ENCODE assay signal across 18 cellular contexts in genomic region chr1:91760487-91760886, GRCh38.
DNase-seq lines count a peak whose midpoint lies in the region; ATAC-seq and TF ChIP-seq lines count a peak whose summit lies in the region.
"Had no signal": no experiment of that assay in that cellular context is flagged by ENCODE, and none has a peak within 500 bp of the region (broad histone marks: within the 10 kb centered on the region; RNA-seq: fewer than 3 reads in every experiment).

No MANE protein-coding gene starts in this region.

- no peak overlapping the region for H2AFZ ChIP-seq in mammary epithelial cell (ENCODE audit: low read depth, low read length)

- in situ Hi-C loops in mammary epithelial cell (cut with MboI; ENCODE audit: low sequenced_read_pairs in 2 of 2) = no loop called here

- no peak overlapping the region for H3K4me2 ChIP-seq in mammary epithelial cell (ENCODE audit: insufficient read depth, low read depth, low read length)

- intact Hi-C loops in MCF 10A (cut with micrococcal nuclease) (no loop called here), mammary epithelial cell (cut with micrococcal nuclease) (no loop called here), esophagus squamous epithelium (cut with DNase I) (no loop called here), uterus (cut with DNase I; ENCODE audit: low total_unique reads) (no loop called here), sciatic nerve (cut with DNase I) (no loop called here)

- H3K27ac Mint-ChIP-seq in MCF 10A (ENCODE audit: low read depth, unreplicated experiment) = peak overlapping the region; percentile 42
- peak overlapping the region; percentile 29 for H3K27ac Mint-ChIP-seq in progenitor cell of endocrine pancreas
- H3K27ac Mint-ChIP-seq: CD14-positive monocyte had no signal

- H3K36me3 ChIP-seq in mammary epithelial cell (ENCODE audit: insufficient read depth, low read length) (no peaks in the 10 kb centered on the region), esophagus squamous epithelium (peaks cover 0 to 9% (median 0%) of the 10 kb centered on the region in 3 donors), uterus (no peaks in the 10 kb centered on the region)
- H3K36me3 ChIP-seq: Peyer's patch had no signal

- H3K4me1 ChIP-seq in mammary epithelial cell (ENCODE audit: insufficient read depth, low read length) (no peaks in the 10 kb centered on the region), esophagus squamous epithelium (peaks cover 17 to 79% (median 19%) of the 10 kb centered on the region in 3 donors), uterus (peaks cover 7 to 37% of the 10 kb centered on the region in 2 donors)

- TF ChIP-seq CTCF in MCF 10A (IDR thresholded peaks at IDR 0.05; ENCODE audit: unreplicated experiment) (no peak), mammary epithelial cell (conservative IDR thresholded peaks at IDR 0.05 in 1 of 2, IDR thresholded peaks at IDR 0.05 in 1 of 2; ENCODE audit: extremely low read depth in 1 of 2, insufficient read depth in 1 of 2, low read depth in 1 of 2, low read length in 2 of 2) (no peak), esophagus squamous epithelium (IDR thresholded peaks at IDR 0.05) (no peak), progenitor cell of endocrine pancreas (IDR thresholded peaks at IDR 0.05; ENCODE audit: unreplicated experiment) (no peak), uterus (IDR thresholded peaks at IDR 0.05) (no peak)

- H4K20me1 ChIP-seq in mammary epithelial cell (ENCODE audit: insufficient read depth, low read length) = peaks cover 3% of the 10 kb centered on the region

- no peak overlapping the region for H3K27ac ChIP-seq in mammary epithelial cell (ENCODE audit: insufficient read depth, low read depth, low read length)
- peak overlapping the region in 3 of 4 donors; percentile 68 to 80 (median 79) for H3K27ac ChIP-seq in esophagus squamous epithelium
- H3K27ac ChIP-seq in uterus = peak overlapping the region; percentile 80 to 87
- H3K27ac ChIP-seq: 22Rv1 had no signal

- dilution Hi-C loops in mammary epithelial cell (cut with HindIII; ENCODE audit: low sequenced_read_pairs) = no loop called here

- H3K4me3 Mint-ChIP-seq in MCF 10A (ENCODE audit: unreplicated experiment) = no peak overlapping the region
- H3K4me3 Mint-ChIP-seq in progenitor cell of endocrine pancreas (ENCODE audit: low read depth) = no peak overlapping the region
- H3K4me3 Mint-ChIP-seq: CD14-positive monocyte, H9 had no signal

- H3K9me3 Mint-ChIP-seq in MCF 10A (ENCODE audit: unreplicated experiment) (no peaks in the 10 kb centered on the region), progenitor cell of endocrine pancreas (ENCODE audit: low read depth) (no peaks in the 10 kb centered on the region)
- H3K9me3 Mint-ChIP-seq: CD14-positive monocyte, H9 had no signal

- CTCF ChIA-PET in MCF 10A (lab: Yijun Ruan, JAX) (interaction anchor here (0.6 to 1.7 kb wide), 2 partner anchors 201 to 231 kb away, joined by 3 to 6 read pairs; no protein-coding TSS in a partner anchor), mammary epithelial cell (lab: Charles Lee; ENCODE audit: low non-redundant PET) (no interaction called here)

- no peak for DNase-seq in MCF 10A (ENCODE audit: unreplicated experiment)
- DNase-seq in mammary epithelial cell = no peak
- no peak for DNase-seq in esophagus squamous epithelium (lab: John Stamatoyannopoulos, UW)
- no peak for DNase-seq in progenitor cell of endocrine pancreas (ENCODE audit: low spot score, unreplicated experiment)
- DNase-seq in uterus = no peak
- no peak for DNase-seq in sciatic nerve (ENCODE audit: low spot score)
- DNase-seq in medulla oblongata (ENCODE audit: extremely low spot score) = no peak
- DNase-seq: AML-193, DMS 273 treated with DMSO at 0.1 percent for 48 hours, DND-41, H9, NCI-H1092 treated with DMSO at 0.1 percent for 48 hours, NCI-H1694, NCI-H2081 treated with DMSO at 0.1 percent for 48 hours, Peyer's patch had no signal

- H3K9ac ChIP-seq in mammary epithelial cell (ENCODE audit: insufficient read depth, low read length) = no peak overlapping the region

- no peak for TF ChIP-seq POLR2A in esophagus squamous epithelium (IDR thresholded peaks at IDR 0.05)
- TF ChIP-seq POLR2A in uterus (IDR thresholded peaks at IDR 0.05) = no peak

- BruUV-seq in MCF 10A (replicated peaks; lab: Mats Ljungman, UMichigan) (no TSS peak), mammary epithelial cell (replicated peaks; lab: Mats Ljungman, UMichigan) (no TSS peak)

- H3K27me3 Mint-ChIP-seq in MCF 10A (ENCODE audit: insufficient read depth, unreplicated experiment) (no peaks in the 10 kb centered on the region), progenitor cell of endocrine pancreas (no peaks in the 10 kb centered on the region)

- POLR2A ChIA-PET in MCF 10A (lab: Yijun Ruan, JAX) = interaction anchor here (0.6 to 1.2 kb wide), 5 partner anchors 8 to 127 kb away, joined by 3 read pairs; no protein-coding TSS in a partner anchor

- H3K4me1 Mint-ChIP-seq in MCF 10A (ENCODE audit: insufficient read depth, unreplicated experiment) (no peaks in the 10 kb centered on the region), progenitor cell of endocrine pancreas (ENCODE audit: low read depth) (peaks cover 33% of the 10 kb centered on the region)
- H3K4me1 Mint-ChIP-seq: CD14-positive monocyte had no signal

- WGBS in mammary epithelial cell (ENCODE audit: low coverage, missing lambda C conversion rate) = 33% methylated on average over 1 of the region's 1 CpG
- WGBS in esophagus squamous epithelium, 2 donors = 68 to 82% methylated on average over 1 of the region's 1 CpG

- peaks cover 30% of the 10 kb centered on the region for H3K36me3 Mint-ChIP-seq in MCF 10A (ENCODE audit: insufficient read depth, unreplicated experiment)
- no peaks in the 10 kb centered on the region for H3K36me3 Mint-ChIP-seq in progenitor cell of endocrine pancreas (ENCODE audit: insufficient read depth)
- H3K36me3 Mint-ChIP-seq: CD14-positive monocyte had no signal

- H3K4me3 ChIP-seq in mammary epithelial cell (replicated peaks in 1 of 3; ENCODE audit: insufficient read depth in 1 of 3, low read depth in 2 of 3, low read length in 3 of 3) = no peak overlapping the region
- no peak overlapping the region for H3K4me3 ChIP-seq in esophagus squamous epithelium
- no peak overlapping the region for H3K4me3 ChIP-seq in uterus
- H3K4me3 ChIP-seq: Peyer's patch had no signal

- ATAC-seq in sciatic nerve = no peak
- ATAC-seq in GM18867 (IDR thresholded peaks at IDR 0.05; ENCODE audit: unreplicated experiment) = no peak

- H3K27me3 ChIP-seq in mammary epithelial cell (ENCODE audit: insufficient read depth, low read length) (peaks cover 28% of the 10 kb centered on the region), esophagus squamous epithelium (no peaks in the 10 kb centered on the region), uterus (no peaks in the 10 kb centered on the region)
- H3K27me3 ChIP-seq: Peyer's patch had no signal

- no peaks in the 10 kb centered on the region for H3K9me3 ChIP-seq in mammary epithelial cell (replicated peaks; ENCODE audit: insufficient read depth, low read length)
- H3K9me3 ChIP-seq in esophagus squamous epithelium = no peaks in the 10 kb centered on the region
- H3K9me3 ChIP-seq in uterus = no peaks in the 10 kb centered on the region
- H3K9me3 ChIP-seq: Peyer's patch had no signal

- H3K79me2 ChIP-seq in mammary epithelial cell (ENCODE audit: insufficient read depth, low read length) = no peaks in the 10 kb centered on the region
